In genomic region chr15:25679964-25680658, GRCh38 we compare ENCODE assay signal across 1 cellular context.
TF ChIP-seq lines count a peak whose summit lies in the region.

No MANE protein-coding gene starts in this region.

TF ChIP-seq in IMR-90, 13 proteins besides CTCF, POLR2A, EP300 and RAD21 (continued from another document):
- TF ChIP-seq ELK1 (IDR thresholded peaks at IDR 0.05; ENCODE audit: borderline replicate concordance, low read depth, low read length) (no peak), CHD1 (IDR thresholded peaks at IDR 0.05; ENCODE audit: low read depth, low read length) (no peak), FOS (IDR thresholded peaks at IDR 0.05; ENCODE audit: low read depth, low read length) (no peak), MXI1 (IDR thresholded peaks at IDR 0.05; ENCODE audit: borderline replicate concordance, low read depth, low read length) (no peak), RCOR1 (IDR thresholded peaks at IDR 0.05; ENCODE audit: insufficient replicate concordance, low read length) (no peak)
